Comparison of ENCODE assay signal across 16 cellular contexts in genomic region chr13:20991741-20992520, GRCh38.
DNase-seq lines count a peak whose midpoint lies in the region; ATAC-seq and TF ChIP-seq lines count a peak whose summit lies in the region.
"Had no signal": no experiment of that assay in that cellular context is flagged by ENCODE, and none has a peak within 500 bp of the region (broad histone marks: within the 10 kb centered on the region; RNA-seq: fewer than 3 reads in every experiment).

No MANE protein-coding gene starts in this region.

- intact Hi-C loops in Right ventricle myocardium superior (cut with DNase I) = no loop called here

- peaks cover 44% of the 10 kb centered on the region for H3K36me3 ChIP-seq in right atrium auricular region

- ATAC-seq in Right ventricle myocardium superior (ENCODE audit: poor library complexity) (no peak), naive B cell (ENCODE audit: low read depth in 2 of 2) (no peak), HG02623 (IDR thresholded peaks at IDR 0.05; ENCODE audit: unreplicated experiment) (no peak)
- no peak for ATAC-seq in activated T-helper 17 cell treated with anti-CD3 and anti-CD28 coated beads, Interleukin-2, amount 50 U/mL, for 72 hours (replicated peaks)
- ATAC-seq: GM12878, K562 had no signal

- H3K4me1 ChIP-seq in right atrium auricular region = peaks cover 0 to 4% of the 10 kb centered on the region in 2 donors

- H3K27me3 Mint-ChIP-seq in activated T-helper 17 cell treated with anti-CD3 and anti-CD28 coated beads, Interleukin-2, amount 50 U/mL, for 72 hours = no peaks in the 10 kb centered on the region
- H3K27me3 Mint-ChIP-seq in naive B cell = no peaks in the 10 kb centered on the region
- H3K27me3 Mint-ChIP-seq in type B pancreatic cell = no peaks in the 10 kb centered on the region

- H3K27ac Mint-ChIP-seq in activated T-helper 17 cell treated with anti-CD3 and anti-CD28 coated beads, Interleukin-2, amount 50 U/mL, for 72 hours = peak overlapping the region; percentile 67
- H3K27ac Mint-ChIP-seq in naive B cell = peak overlapping the region in 4 of 6 donors; percentile 47 to 75 (median 64)
- H3K27ac Mint-ChIP-seq in type B pancreatic cell = no peak overlapping the region

- H3K36me3 Mint-ChIP-seq in activated T-helper 17 cell treated with anti-CD3 and anti-CD28 coated beads, Interleukin-2, amount 50 U/mL, for 72 hours (ENCODE audit: low read depth) = peaks cover 15% of the 10 kb centered on the region
- H3K36me3 Mint-ChIP-seq in naive B cell (peaks cover 0 to 11% of the 10 kb centered on the region in 2 donors), type B pancreatic cell (peaks cover 19% of the 10 kb centered on the region)

- H3K27ac ChIP-seq in right atrium auricular region = no peak overlapping the region
- H3K27ac ChIP-seq: C4-2B, PC-9 had no signal

- no peaks in the 10 kb centered on the region for H3K27me3 ChIP-seq in right atrium auricular region

- DNase-seq in right atrium auricular region (ENCODE audit: low spot score) (peak; percentile 53), Right ventricle myocardium superior (no peak), naive B cell (no peak), type B pancreatic cell (ENCODE audit: extremely low spot score, unreplicated experiment) (peak; percentile 45), H4 (ENCODE audit: low spot score) (no peak), COLO829 (ENCODE audit: low spot score) (no peak)
- DNase-seq: NCI-H1436 treated with DMSO at 0.1 percent for 48 hours, NCI-H345, NCI-H748 treated with DMSO at 0.1 percent for 48 hours, PC-9, SHP77 treated with DMSO at 0.1 percent for 48 hours had no signal

- H3K4me3 ChIP-seq in right atrium auricular region = no peak overlapping the region
- H3K4me3 ChIP-seq: GM12878, K562, PC-9 had no signal

- no peak for TF ChIP-seq CTCF in right atrium auricular region (IDR thresholded peaks at IDR 0.05)
- no peak for TF ChIP-seq CTCF in type B pancreatic cell (conservative IDR thresholded peaks at IDR 0.05)

- no peaks in the 10 kb centered on the region for H3K9me3 ChIP-seq in right atrium auricular region

- H3K4me1 Mint-ChIP-seq in activated T-helper 17 cell treated with anti-CD3 and anti-CD28 coated beads, Interleukin-2, amount 50 U/mL, for 72 hours = peaks cover 13% of the 10 kb centered on the region
- H3K4me1 Mint-ChIP-seq in naive B cell = peaks cover 0 to 4% (median 0%) of the 10 kb centered on the region in 3 donors
- no peaks in the 10 kb centered on the region for H3K4me1 Mint-ChIP-seq in type B pancreatic cell (ENCODE audit: unreplicated experiment)

- no peak overlapping the region for H3K4me3 Mint-ChIP-seq in activated T-helper 17 cell treated with anti-CD3 and anti-CD28 coated beads, Interleukin-2, amount 50 U/mL, for 72 hours
- no peak overlapping the region for H3K4me3 Mint-ChIP-seq in naive B cell
- H3K4me3 Mint-ChIP-seq in type B pancreatic cell = no peak overlapping the region

- H3K9me3 Mint-ChIP-seq in activated T-helper 17 cell treated with anti-CD3 and anti-CD28 coated beads, Interleukin-2, amount 50 U/mL, for 72 hours = no peaks in the 10 kb centered on the region
- H3K9me3 Mint-ChIP-seq in naive B cell (peaks cover 0 to 3% (median 0%) of the 10 kb centered on the region in 7 donors), type B pancreatic cell (no peaks in the 10 kb centered on the region)

Comparison
In these comparisons a context has a peak if more than half of its experiments do, and no peak if none do; other contexts are left out.
1. DNase-seq: peak in right atrium auricular region (single experiment) and type B pancreatic cell (single experiment); none in Right ventricle myocardium superior (single experiment), naive B cell (single experiment), H4 (single experiment) and COLO829 (single experiment).